Comparison of ENCODE assay signal across 1 cellular context in the genomic region with DNA sequence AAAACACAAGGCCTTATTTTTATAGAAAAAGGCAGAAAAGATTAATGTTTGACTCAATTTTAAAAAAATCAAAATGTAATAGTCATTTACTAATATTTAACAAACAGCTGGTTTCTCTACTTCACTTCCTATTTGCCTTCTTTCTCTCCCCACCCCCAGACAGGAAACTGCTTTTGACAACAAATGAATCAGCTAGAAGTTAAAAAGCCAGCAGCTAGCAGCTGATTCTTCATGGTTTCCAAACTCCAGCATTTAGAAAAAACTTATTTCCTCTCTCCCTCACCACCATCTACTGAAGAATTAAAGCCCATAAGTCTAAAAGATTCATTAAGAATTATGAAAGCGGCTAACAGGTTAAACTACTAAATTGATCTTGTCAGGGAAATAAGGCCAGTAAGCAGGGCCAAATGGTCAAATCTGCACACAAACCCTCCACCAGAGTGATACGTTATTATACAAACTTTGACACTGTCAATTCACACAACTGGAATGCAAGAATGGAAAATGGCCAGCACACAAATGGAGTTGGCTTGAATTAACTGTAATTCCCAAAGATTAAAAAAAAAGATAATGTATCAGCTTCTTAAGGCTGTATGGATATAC.
TF ChIP-seq lines count a peak whose summit lies in the region.

No MANE protein-coding gene starts in this region.

TF ChIP-seq in H1, 55 proteins besides CTCF, POLR2A, EP300 and RAD21 (continued from another document):
- TF ChIP-seq ATF2 (IDR thresholded peaks at IDR 0.05; ENCODE audit: low read length) (no peak), CEBPB (IDR thresholded peaks at IDR 0.05; ENCODE audit: low read depth, low read length) (no peak), KDM5A (IDR thresholded peaks at IDR 0.05; ENCODE audit: low read length) (no peak), SIX5 (IDR thresholded peaks at IDR 0.05; ENCODE audit: low read depth, low read length) (no peak), CHD1 (IDR thresholded peaks at IDR 0.05; ENCODE audit: low read depth, low read length) (no peak), CHD2 (IDR thresholded peaks at IDR 0.05; ENCODE audit: low read length) (no peak), ATF3 (IDR thresholded peaks at IDR 0.05; ENCODE audit: insufficient read depth, low read depth, low read length) (no peak), JUND (IDR thresholded peaks at IDR 0.05; ENCODE audit: low read length) (no peak), SP4 (IDR thresholded peaks at IDR 0.05; ENCODE audit: low read length) (no peak), SP1 (IDR thresholded peaks at IDR 0.05; ENCODE audit: low read depth, low read length) (no peak)
